Comparison of ENCODE assay signal across 10 cellular contexts in the genomic region with DNA sequence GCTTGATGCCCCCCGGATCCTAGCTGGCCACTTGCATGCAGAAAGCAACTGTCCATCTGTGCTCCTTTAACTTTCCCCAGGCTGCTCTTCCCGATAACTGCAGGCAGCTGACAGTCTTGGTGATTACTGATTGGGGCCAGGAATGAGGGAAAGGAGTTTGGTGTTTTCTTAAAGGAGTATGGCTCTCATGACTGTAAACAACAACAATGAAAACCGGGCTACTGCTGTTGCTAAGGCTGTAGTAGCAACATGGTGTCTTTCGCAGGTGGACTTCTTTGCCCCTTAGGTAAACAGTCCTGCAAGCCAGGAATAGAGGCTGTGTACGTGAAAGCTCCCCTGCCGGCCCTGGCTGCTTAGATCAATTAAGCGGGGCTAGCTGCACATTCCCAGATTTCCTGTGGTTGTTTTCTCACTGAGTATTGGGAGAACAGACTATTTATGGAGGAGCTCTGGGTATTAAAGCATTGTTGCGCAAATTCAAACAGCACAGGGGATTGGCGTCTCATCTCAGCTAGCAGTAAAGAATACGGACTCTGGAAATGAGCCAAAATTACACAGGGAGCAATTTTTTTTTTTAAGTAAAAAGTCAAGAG.
A peak's percentile ranks its signal among the peaks of the same experiment; 100 is the strongest.
DNase-seq lines count a peak whose midpoint lies in the region; ATAC-seq and TF ChIP-seq lines count a peak whose summit lies in the region.
"Had no signal": no experiment of that assay in that cellular context is flagged by ENCODE, and none has a peak within 500 bp of the region (broad histone marks: within the 10 kb centered on the region; RNA-seq: fewer than 3 reads in every experiment).

No MANE protein-coding gene starts in this region.

- no peak overlapping the region for H3K4me2 ChIP-seq in mammary epithelial cell (ENCODE audit: insufficient read depth, low read depth, low read length)
- no peak overlapping the region for H3K4me2 ChIP-seq in PC-9
- H3K4me2 ChIP-seq: A549 had no signal

- H3K27me3 Mint-ChIP-seq in MCF 10A (ENCODE audit: insufficient read depth, unreplicated experiment): no peaks in the 10 kb centered on the region

- intact Hi-C loops in MCF 10A (cut with micrococcal nuclease) (no loop called here), mammary epithelial cell (cut with micrococcal nuclease) (no loop called here), uterus (cut with DNase I; ENCODE audit: low total_unique reads) (no loop called here), PC-9 (cut with micrococcal nuclease; ENCODE audit: unreplicated experiment) (no loop called here)

- CTCF ChIA-PET in MCF 10A (lab: Yijun Ruan, JAX): interaction anchor here (0.6 to 0.7 kb wide), 2 partner anchors 251 to 430 kb away, joined by 3 to 5 read pairs; no protein-coding TSS in a partner anchor
- CTCF ChIA-PET in mammary epithelial cell (lab: Charles Lee; ENCODE audit: low non-redundant PET): no interaction called here
- CTCF ChIA-PET in PC-9 (lab: Charles Lee): no interaction called here

- H3K27ac Mint-ChIP-seq in MCF 10A (ENCODE audit: low read depth, unreplicated experiment): no peak overlapping the region

- H3K4me3 ChIP-seq in mammary epithelial cell (replicated peaks in 1 of 3; ENCODE audit: insufficient read depth in 1 of 3, low read depth in 2 of 3, low read length in 3 of 3) (no peak overlapping the region), uterus (no peak overlapping the region), PC-9 (no peak overlapping the region)
- H3K4me3 ChIP-seq: A549 had no signal

- H3K36me3 Mint-ChIP-seq in MCF 10A (ENCODE audit: insufficient read depth, unreplicated experiment): peaks cover 11% of the 10 kb centered on the region

- POLR2A ChIA-PET in MCF 10A (lab: Yijun Ruan, JAX) (interaction anchor here (0.6 to 0.7 kb wide), 3 partner anchors 36 to 258 kb away, joined by 3 to 4 read pairs (median 3); no protein-coding TSS in a partner anchor), PC-9 (lab: Charles Lee; ENCODE audit: unreplicated experiment) (no interaction called here)

- H3K9me3 ChIP-seq in mammary epithelial cell (replicated peaks; ENCODE audit: insufficient read depth, low read length) (no peaks in the 10 kb centered on the region), uterus (no peaks in the 10 kb centered on the region), PC-9 (ENCODE audit: insufficient read depth, low read depth) (no peaks in the 10 kb centered on the region)
- H3K9me3 ChIP-seq: A549 had no signal

- no peaks in the 10 kb centered on the region for H4K20me1 ChIP-seq in mammary epithelial cell (ENCODE audit: insufficient read depth, low read length)
- no peaks in the 10 kb centered on the region for H4K20me1 ChIP-seq in PC-9 (ENCODE audit: insufficient read depth)

- H3K27ac ChIP-seq in mammary epithelial cell (ENCODE audit: insufficient read depth, low read depth, low read length) (no peak overlapping the region), uterus (peak overlapping the region; percentile 17 to 47), PC-9 (no peak overlapping the region)
- H3K27ac ChIP-seq: A549 had no signal

- no peaks in the 10 kb centered on the region for H3K9me3 Mint-ChIP-seq in MCF 10A (ENCODE audit: unreplicated experiment)

- H3F3A ChIP-seq in PC-9 (ENCODE audit: insufficient read depth, low read depth): no peaks in the 10 kb centered on the region

- 77% methylated on average over 10 of the region's 10 CpGs for WGBS in mammary epithelial cell (ENCODE audit: low coverage, missing lambda C conversion rate)

- TF ChIP-seq CTCF in MCF 10A (IDR thresholded peaks at IDR 0.05; ENCODE audit: unreplicated experiment) (no peak), mammary epithelial cell (conservative IDR thresholded peaks at IDR 0.05 in 1 of 2, IDR thresholded peaks at IDR 0.05 in 1 of 2; ENCODE audit: extremely low read depth in 1 of 2, insufficient read depth in 1 of 2, low read depth in 1 of 2, low read length in 2 of 2) (no peak), uterus (IDR thresholded peaks at IDR 0.05) (no peak), PC-9 (conservative IDR thresholded peaks at IDR 0.05) (no peak)

- H2AFZ ChIP-seq in mammary epithelial cell (ENCODE audit: low read depth, low read length) (no peak overlapping the region), PC-9 (no peak overlapping the region)

- H3K36me3 ChIP-seq in mammary epithelial cell (ENCODE audit: insufficient read depth, low read length) (no peaks in the 10 kb centered on the region), uterus (no peaks in the 10 kb centered on the region), PC-9 (ENCODE audit: low read depth) (no peaks in the 10 kb centered on the region)

- DNase-seq in MCF 10A (ENCODE audit: unreplicated experiment): peak; percentile 54
- no peak for DNase-seq in mammary epithelial cell
- peak; percentile 87 for DNase-seq in cerebellar cortex (ENCODE audit: low spot score)
- DNase-seq in left lobe of liver (ENCODE audit: low spot score): no peak
- DNase-seq in uterus: no peak
- no peak for DNase-seq in PC-9
- DNase-seq in SHP77 (lab: John Stamatoyannopoulos, UW): no peak
- DNase-seq: cortex of kidney had no signal

- H3K9me2 ChIP-seq in PC-9 (ENCODE audit: insufficient read depth): no peaks in the 10 kb centered on the region

- TF ChIP-seq POLR2A in uterus (IDR thresholded peaks at IDR 0.05): no peak

- in situ Hi-C loops in mammary epithelial cell (cut with MboI; ENCODE audit: low sequenced_read_pairs in 2 of 2): no loop called here

- H3K4me3 Mint-ChIP-seq in MCF 10A (ENCODE audit: unreplicated experiment): no peak overlapping the region

- dilution Hi-C loops in mammary epithelial cell (cut with HindIII; ENCODE audit: low sequenced_read_pairs): no loop called here

- H3K4me1 ChIP-seq in mammary epithelial cell (ENCODE audit: insufficient read depth, low read length): no peaks in the 10 kb centered on the region
- H3K4me1 ChIP-seq in uterus: no peaks in the 10 kb centered on the region
- H3K4me1 ChIP-seq in PC-9 (replicated peaks; ENCODE audit: insufficient read depth): peaks cover 9% of the 10 kb centered on the region; the same call in 1 of the 2 replicates

- H3K27me3 ChIP-seq in mammary epithelial cell (ENCODE audit: insufficient read depth, low read length) (no peaks in the 10 kb centered on the region), uterus (no peaks in the 10 kb centered on the region), PC-9 (ENCODE audit: insufficient read depth, low read depth) (no peaks in the 10 kb centered on the region)

- BruUV-seq in MCF 10A (replicated peaks; lab: Mats Ljungman, UMichigan) (no TSS peak), mammary epithelial cell (replicated peaks; lab: Mats Ljungman, UMichigan) (no TSS peak), PC-9 (replicated peaks; lab: Mats Ljungman, UMichigan) (no TSS peak)

- H3K79me2 ChIP-seq in mammary epithelial cell (ENCODE audit: insufficient read depth, low read length) (no peaks in the 10 kb centered on the region), PC-9 (ENCODE audit: low read depth) (no peaks in the 10 kb centered on the region)

- peak; percentile 46 for ATAC-seq in left lobe of liver
- no peak for ATAC-seq in HG03045 (IDR thresholded peaks at IDR 0.05; ENCODE audit: unreplicated experiment)
- ATAC-seq: A549 had no signal

- no peaks in the 10 kb centered on the region for H3K4me1 Mint-ChIP-seq in MCF 10A (ENCODE audit: insufficient read depth, unreplicated experiment)

- H3K9ac ChIP-seq in mammary epithelial cell (ENCODE audit: insufficient read depth, low read length): no peak overlapping the region

Comparison
In these comparisons a context has a peak if more than half of its experiments do, and no peak if none do; other contexts are left out.
1. DNase-seq: peak in MCF 10A (single experiment) and cerebellar cortex (single experiment); none in mammary epithelial cell (single experiment), left lobe of liver (single experiment), uterus (0 of 2), PC-9 (0 of 2) and SHP77 (0 of 2).
2. H3K27ac ChIP-seq: peak in uterus (2 of 2); none in mammary epithelial cell (single experiment) and PC-9 (single experiment).